1 cellular context compared by ENCODE assay signal in genomic region chr17:45487704-45488103, GRCh38.
TF ChIP-seq lines count a peak whose summit lies in the region.

No MANE protein-coding gene starts in this region.

TF ChIP-seq in IMR-90, 13 proteins besides CTCF, POLR2A, EP300 and RAD21:
- TF ChIP-seq NFE2L2 (IDR thresholded peaks at IDR 0.05; ENCODE audit: low read depth, low read length) = peak; percentile 86
- peak; percentile 25; the same call in 1 of the 2 replicates for TF ChIP-seq BHLHE40 (IDR thresholded peaks at IDR 0.05; ENCODE audit: low read depth, low read length)
- TF ChIP-seq RFX5 (IDR thresholded peaks at IDR 0.05; ENCODE audit: low read depth, low read length) = peak; percentile 33; the same call in 1 of the 2 replicates
- TF ChIP-seq MAFK (IDR thresholded peaks at IDR 0.05; ENCODE audit: low read depth, low read length) = peak; percentile 66
- TF ChIP-seq FOS (IDR thresholded peaks at IDR 0.05; ENCODE audit: low read depth, low read length) = peak; percentile 83
- peak; percentile 46; the same call in 1 of the 2 replicates for TF ChIP-seq USF2 (IDR thresholded peaks at IDR 0.05; ENCODE audit: low read depth, low read length)
- peak; percentile 92 for TF ChIP-seq CEBPB (IDR thresholded peaks at IDR 0.05; ENCODE audit: low read depth, low read length)
